1 cellular context compared by ENCODE assay signal in the genomic region with DNA sequence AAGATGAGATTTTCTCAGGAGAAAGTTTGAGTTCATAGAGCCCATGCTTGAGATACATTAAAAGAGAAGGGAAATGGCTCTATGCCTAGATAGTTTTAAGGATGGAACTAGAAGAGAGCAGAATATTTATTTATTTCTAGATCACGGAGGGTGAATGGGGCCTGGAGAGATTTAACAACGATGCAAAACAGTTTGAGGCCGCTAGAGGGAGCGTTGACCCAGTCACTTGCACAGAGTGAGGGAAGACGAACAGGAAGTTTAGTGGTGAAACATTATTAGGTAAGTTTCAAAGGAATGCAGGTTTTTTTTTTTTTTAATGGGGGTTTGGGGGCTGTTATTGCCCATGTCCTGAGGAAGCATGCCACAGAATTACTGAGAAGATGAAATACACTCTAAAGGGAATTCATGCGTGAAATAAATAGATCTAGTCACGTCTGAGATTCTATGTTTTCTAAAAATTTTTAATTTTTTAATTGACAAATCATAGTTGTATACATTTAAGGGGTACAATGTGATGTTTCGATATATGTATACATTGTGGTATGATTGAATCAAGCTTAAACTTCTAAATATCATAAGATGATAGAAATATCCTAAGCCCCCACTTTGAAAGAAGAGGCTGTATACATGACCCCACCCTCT.
TF ChIP-seq lines count a peak whose summit lies in the region.

No MANE protein-coding gene starts in this region.

TF ChIP-seq in WTC11, 78 proteins besides CTCF, POLR2A, EP300 and RAD21 (continued from another document):
- TF ChIP-seq, protein P1, sequence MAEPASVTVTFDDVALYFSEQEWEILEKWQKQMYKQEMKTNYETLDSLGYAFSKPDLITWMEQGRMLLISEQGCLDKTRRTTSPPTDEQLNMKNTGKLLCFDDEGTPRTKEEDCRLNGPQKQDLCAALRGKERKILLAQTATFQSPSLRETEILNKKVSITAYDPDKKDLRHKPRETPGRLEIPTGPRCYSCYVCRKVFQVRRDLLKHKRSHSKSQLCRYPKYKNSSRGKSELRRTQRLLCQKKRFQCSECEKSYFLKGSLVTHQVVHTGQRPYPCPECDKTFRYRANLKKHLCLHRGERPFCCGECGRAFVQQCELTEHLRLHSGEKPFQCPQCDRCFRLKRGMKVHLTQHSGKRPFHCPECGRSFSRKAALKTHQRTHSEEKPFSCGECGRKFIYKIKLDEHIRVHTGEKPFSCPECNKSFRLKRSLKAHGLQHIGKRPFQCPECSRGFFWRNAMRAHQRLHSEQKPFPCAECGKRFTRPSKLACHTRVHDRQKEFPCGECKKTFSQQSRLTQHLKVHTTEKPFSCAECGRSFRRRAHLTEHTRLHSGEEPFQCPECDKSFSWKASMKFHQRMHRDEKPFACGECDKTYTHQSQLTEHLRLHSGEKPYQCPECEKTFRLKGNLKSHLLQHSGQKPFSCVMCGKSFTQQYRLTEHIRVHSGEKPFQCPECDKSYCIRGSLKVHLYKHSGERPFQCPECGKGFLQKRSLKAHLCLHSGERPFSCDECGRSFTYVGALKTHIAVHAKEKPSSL (CRISPR knock-in tag; conservative IDR thresholded peaks at IDR 0.05): no peak
- TF ChIP-seq ZBTB21 (CRISPR knock-in tag; IDR thresholded peaks at IDR 0.05; ENCODE audit: borderline replicate concordance): no peak
- TF ChIP-seq HMGXB4 (CRISPR knock-in tag; IDR thresholded peaks at IDR 0.05): no peak
- TF ChIP-seq ELF4 (CRISPR knock-in tag; IDR thresholded peaks at IDR 0.05; ENCODE audit: low read depth): no peak
- TF ChIP-seq PRRX2 (CRISPR knock-in tag; IDR thresholded peaks at IDR 0.05): no peak
- TF ChIP-seq, protein P2, sequence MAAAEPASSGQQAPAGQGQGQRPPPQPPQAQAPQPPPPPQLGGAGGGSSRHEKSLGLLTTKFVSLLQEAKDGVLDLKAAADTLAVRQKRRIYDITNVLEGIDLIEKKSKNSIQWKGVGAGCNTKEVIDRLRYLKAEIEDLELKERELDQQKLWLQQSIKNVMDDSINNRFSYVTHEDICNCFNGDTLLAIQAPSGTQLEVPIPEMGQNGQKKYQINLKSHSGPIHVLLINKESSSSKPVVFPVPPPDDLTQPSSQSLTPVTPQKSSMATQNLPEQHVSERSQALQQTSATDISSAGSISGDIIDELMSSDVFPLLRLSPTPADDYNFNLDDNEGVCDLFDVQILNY (CRISPR knock-in tag; IDR thresholded peaks at IDR 0.05): no peak
- no peak for TF ChIP-seq NR2C2 (CRISPR knock-in tag; IDR thresholded peaks at IDR 0.05)
- TF ChIP-seq ATF2 (CRISPR knock-in tag; IDR thresholded peaks at IDR 0.05; ENCODE audit: borderline replicate concordance, low read depth): no peak
